Comparison of ENCODE assay signal across 8 cellular contexts in the genomic region with DNA sequence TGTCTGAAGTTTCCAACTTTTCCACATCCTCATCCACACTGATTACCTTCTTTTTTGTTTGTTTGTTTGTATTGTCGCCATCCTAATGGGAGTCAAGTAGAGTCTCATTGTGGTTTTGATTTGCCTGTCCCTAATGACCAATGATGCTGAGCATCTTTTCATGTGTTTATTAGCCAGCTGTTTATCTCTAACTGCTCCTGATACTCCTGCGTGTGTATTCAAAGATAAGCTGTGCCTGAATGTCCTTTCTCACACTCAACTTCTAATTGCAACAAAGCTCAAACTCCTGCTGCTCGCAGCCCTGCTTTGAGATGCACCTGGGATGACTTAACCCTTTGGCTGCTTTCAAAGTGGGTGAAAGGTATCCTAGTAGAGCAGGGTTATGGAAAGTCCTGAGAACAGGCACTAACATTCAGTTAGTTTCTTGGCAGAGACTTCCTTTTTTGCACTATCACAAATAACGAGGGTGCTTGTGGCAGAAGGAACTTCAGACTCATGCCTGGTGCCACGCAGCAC.
DNase-seq lines count a peak whose midpoint lies in the region; TF ChIP-seq lines count a peak whose summit lies in the region.
"Not testable (repeated sequence)": the region's sequence is repeated elsewhere in the genome, so short reads cannot be mapped to it uniquely, and the experiment has no call there.

No MANE protein-coding gene starts in this region.

- intact Hi-C loops in Calu3 (cut with micrococcal nuclease; ENCODE audit: unreplicated experiment); PC-9 (cut with micrococcal nuclease; ENCODE audit: unreplicated experiment); activated CD4-positive, alpha-beta memory T cell treated with anti-CD3 and anti-CD28 coated beads for 36 hours (cut with micrococcal nuclease): not testable (repeated sequence)

- H3K4me1 ChIP-seq in HUES64 (ENCODE audit: insufficient read depth, low read length); endodermal cell (ENCODE audit: control insufficient read depth, insufficient read depth, low read length); mesendoderm (ENCODE audit: control insufficient read depth, low read depth, low read length): not testable (repeated sequence)
- peaks cover 11% of the 10 kb centered on the region for H3K4me1 ChIP-seq in PC-9 (replicated peaks; ENCODE audit: insufficient read depth)

- H3K36me3 Mint-ChIP-seq in Calu3 (ENCODE audit: insufficient read depth, unreplicated experiment); activated CD4-positive, alpha-beta memory T cell treated with anti-CD3 and anti-CD28 coated beads for 36 hours; activated naive CD8-positive, alpha-beta T cell; endodermal cell (ENCODE audit: low read depth); stimulated activated naive CD8-positive, alpha-beta T cell treated with anti-CD3 and anti-CD28 coated beads, Interleukin-15, Interleukin-2, amounts not matched to agents 100 ng/mL and 50 ng/mL, for 24 hours (ENCODE audit: low read depth): not testable (repeated sequence)

- not testable (repeated sequence) for H3K56ac ChIP-seq in mesendoderm (ENCODE audit: low read length)

- H3K79me2 ChIP-seq in PC-9 (ENCODE audit: low read depth); mesendoderm (ENCODE audit: control insufficient read depth, insufficient read depth, low read length): not testable (repeated sequence)

- H3K23ac ChIP-seq in mesendoderm (ENCODE audit: low read length) = not testable (repeated sequence)

- WGBS in HUES64 = 33% methylated on average over 3 of the region's 5 CpGs
- 33 to 58% methylated on average over 1 to 3 of the region's 5 CpGs for WGBS in endodermal cell (ENCODE audit: insufficient coverage in 1 of 2, insufficient read length in 1 of 2), 2 experiments
- no CpG with 5 or more reads among the region's 5 CpGs for WGBS in mesendoderm (ENCODE audit: extremely low coverage, insufficient coverage, low lambda C conversion rate)

- not testable (repeated sequence) for H3K4me1 Mint-ChIP-seq in Calu3 (ENCODE audit: low read depth, unreplicated experiment); endodermal cell
- peaks cover 21% of the 10 kb centered on the region for H3K4me1 Mint-ChIP-seq in activated CD4-positive, alpha-beta memory T cell treated with anti-CD3 and anti-CD28 coated beads for 36 hours (ENCODE audit: low read depth)
- peaks cover 12% of the 10 kb centered on the region for H3K4me1 Mint-ChIP-seq in activated naive CD8-positive, alpha-beta T cell (ENCODE audit: low read depth)
- peaks cover 41% of the 10 kb centered on the region for H3K4me1 Mint-ChIP-seq in stimulated activated naive CD8-positive, alpha-beta T cell treated with anti-CD3 and anti-CD28 coated beads, Interleukin-15, Interleukin-2, amounts not matched to agents 100 ng/mL and 50 ng/mL, for 24 hours (ENCODE audit: low read depth)

- not testable (repeated sequence) for H2BK5ac ChIP-seq in mesendoderm (ENCODE audit: low read length)

- not testable (repeated sequence) for H3K4me3 Mint-ChIP-seq in Calu3 (ENCODE audit: low read depth, unreplicated experiment); activated CD4-positive, alpha-beta memory T cell treated with anti-CD3 and anti-CD28 coated beads for 36 hours; endodermal cell
- H3K4me3 Mint-ChIP-seq in activated naive CD8-positive, alpha-beta T cell = peak overlapping the region; percentile 20
- H3K4me3 Mint-ChIP-seq in stimulated activated naive CD8-positive, alpha-beta T cell treated with anti-CD3 and anti-CD28 coated beads, Interleukin-15, Interleukin-2, amounts not matched to agents 100 ng/mL and 50 ng/mL, for 24 hours = peak overlapping the region; percentile 21

- not testable (repeated sequence) for H3K27me3 ChIP-seq in HUES64 (ENCODE audit: insufficient read depth, low read length); PC-9 (ENCODE audit: insufficient read depth, low read depth); endodermal cell (ENCODE audit: control insufficient read depth, insufficient read depth, low read length, poor library complexity, severe bottlenecking); mesendoderm (ENCODE audit: insufficient read depth, low read length, poor library complexity)

- H3K9me3 Mint-ChIP-seq in Calu3 (ENCODE audit: low read depth, unreplicated experiment); activated CD4-positive, alpha-beta memory T cell treated with anti-CD3 and anti-CD28 coated beads for 36 hours; activated naive CD8-positive, alpha-beta T cell (ENCODE audit: low read depth); endodermal cell; stimulated activated naive CD8-positive, alpha-beta T cell treated with anti-CD3 and anti-CD28 coated beads, Interleukin-15, Interleukin-2, amounts not matched to agents 100 ng/mL and 50 ng/mL, for 24 hours: not testable (repeated sequence)

- DNase-seq in Calu3; PC-9; activated CD4-positive, alpha-beta memory T cell treated with anti-CD3 and anti-CD28 coated beads for 36 hours: not testable (repeated sequence)
- DNase-seq in endodermal cell = peak; percentile 51
- peak; percentile 40 for DNase-seq in mesendoderm

- not testable (repeated sequence) for H3K79me1 ChIP-seq in mesendoderm (ENCODE audit: low read length)

- H4K20me1 ChIP-seq in PC-9 (ENCODE audit: insufficient read depth) = not testable (repeated sequence)

- not testable (repeated sequence) for H3K4me3 ChIP-seq in HUES64 (ENCODE audit: low read length); PC-9; endodermal cell (ENCODE audit: low read length); mesendoderm (ENCODE audit: low read length)

- H3K27me3 Mint-ChIP-seq in Calu3 (ENCODE audit: unreplicated experiment); activated CD4-positive, alpha-beta memory T cell treated with anti-CD3 and anti-CD28 coated beads for 36 hours; activated naive CD8-positive, alpha-beta T cell; endodermal cell (ENCODE audit: insufficient read depth); stimulated activated naive CD8-positive, alpha-beta T cell treated with anti-CD3 and anti-CD28 coated beads, Interleukin-15, Interleukin-2, amounts not matched to agents 100 ng/mL and 50 ng/mL, for 24 hours: not testable (repeated sequence)

- not testable (repeated sequence) for H3K9me2 ChIP-seq in PC-9 (ENCODE audit: insufficient read depth)

- H4K5ac ChIP-seq in mesendoderm (ENCODE audit: low read length) = not testable (repeated sequence)

- peak overlapping the region; percentile 52 for H3K27ac Mint-ChIP-seq in Calu3 (ENCODE audit: unreplicated experiment)
- peak overlapping the region; percentile 13 for H3K27ac Mint-ChIP-seq in activated CD4-positive, alpha-beta memory T cell treated with anti-CD3 and anti-CD28 coated beads for 36 hours
- H3K27ac Mint-ChIP-seq in activated naive CD8-positive, alpha-beta T cell; endodermal cell: not testable (repeated sequence)
- H3K27ac Mint-ChIP-seq in stimulated activated naive CD8-positive, alpha-beta T cell treated with anti-CD3 and anti-CD28 coated beads, Interleukin-15, Interleukin-2, amounts not matched to agents 100 ng/mL and 50 ng/mL, for 24 hours = peak overlapping the region; percentile 72

- not testable (repeated sequence) for TF ChIP-seq CTCF in Calu3 (IDR thresholded peaks at IDR 0.05; ENCODE audit: unreplicated experiment); PC-9 (conservative IDR thresholded peaks at IDR 0.05); endodermal cell (conservative IDR thresholded peaks at IDR 0.05)

- not testable (repeated sequence) for BruUV-seq in Calu3 (replicated peaks; lab: Mats Ljungman, UMichigan)
- BruUV-seq in PC-9 (replicated peaks; lab: Mats Ljungman, UMichigan) = TSS peak; percentile 75

- not testable (repeated sequence) for H4K8ac ChIP-seq in mesendoderm (ENCODE audit: low read depth, low read length)

- H3K4me2 ChIP-seq in PC-9 = peak overlapping the region; percentile 10; the same call in 1 of the 2 replicates
- not testable (repeated sequence) for H3K4me2 ChIP-seq in mesendoderm (ENCODE audit: low read length)

- CTCF ChIA-PET in Calu3 (lab: Charles Lee); PC-9 (lab: Charles Lee); activated CD4-positive, alpha-beta memory T cell treated with anti-CD3 and anti-CD28 coated beads for 36 hours (lab: Charles Lee): not testable (repeated sequence)

- H2AFZ ChIP-seq in PC-9 = not testable (repeated sequence)

- H3K9ac ChIP-seq in HUES64 (ENCODE audit: low read depth, low read length); endodermal cell (ENCODE audit: extremely low read depth, low read length, poor library complexity, severe bottlenecking); mesendoderm (ENCODE audit: low read length): not testable (repeated sequence)

- H3K9me3 ChIP-seq in HUES64 (ENCODE audit: insufficient read depth, low read depth, low read length); PC-9 (ENCODE audit: insufficient read depth, low read depth); endodermal cell (ENCODE audit: control insufficient read depth, low read length): not testable (repeated sequence)

- POLR2A ChIA-PET in PC-9 (lab: Charles Lee; ENCODE audit: unreplicated experiment); activated CD4-positive, alpha-beta memory T cell treated with anti-CD3 and anti-CD28 coated beads for 36 hours (lab: Charles Lee): not testable (repeated sequence)

- H2AK5ac ChIP-seq in mesendoderm (ENCODE audit: low read length) = not testable (repeated sequence)

- H3K36me3 ChIP-seq in HUES64 (ENCODE audit: insufficient read depth, low read length); PC-9 (ENCODE audit: low read depth); endodermal cell (ENCODE audit: control insufficient read depth, insufficient read depth, low read length); mesendoderm (ENCODE audit: control insufficient read depth, insufficient read depth, low read length): not testable (repeated sequence)

- H3K4ac ChIP-seq in mesendoderm (ENCODE audit: low read depth, low read length) = not testable (repeated sequence)

- H3K18ac ChIP-seq in mesendoderm (ENCODE audit: low read length) = not testable (repeated sequence)

- not testable (repeated sequence) for H2BK120ac ChIP-seq in mesendoderm (ENCODE audit: low read depth, low read length)

- H2BK15ac ChIP-seq in mesendoderm (replicated peaks; ENCODE audit: low read depth) = not testable (repeated sequence)

- H3K27ac ChIP-seq in HUES64 (ENCODE audit: low read depth, low read length) (peak overlapping the region; percentile 46; the same call in 1 of the 2 replicates), PC-9 (peak overlapping the region; percentile 55)
- H3K27ac ChIP-seq in endodermal cell (ENCODE audit: low read depth, low read length); mesendoderm (ENCODE audit: low read depth, low read length): not testable (repeated sequence)

- not testable (repeated sequence) for H3F3A ChIP-seq in PC-9 (ENCODE audit: insufficient read depth, low read depth)
